In genomic region chr3:41681479-41681878, GRCh38 we compare ENCODE assay signal across 8 cellular contexts.
A peak's percentile ranks its signal among the peaks of the same experiment; 100 is the strongest.
DNase-seq lines count a peak whose midpoint lies in the region; ATAC-seq and TF ChIP-seq lines count a peak whose summit lies in the region.

No MANE protein-coding gene starts in this region.

- H3K4me3 ChIP-seq in SJSA1 (no peak overlapping the region), thyroid gland (replicated peaks in 1 of 3) (no peak overlapping the region), ovary (no peak overlapping the region)

- H3K36me3 ChIP-seq in SJSA1 (no peaks in the 10 kb centered on the region), thyroid gland (no peaks in the 10 kb centered on the region), ovary (no peaks in the 10 kb centered on the region)

- H3K27ac ChIP-seq in SJSA1 (peak overlapping the region; percentile 96), thyroid gland (no peak overlapping the region), ovary (no peak overlapping the region)

- H3K4me1 ChIP-seq in SJSA1 (replicated peaks) (peaks cover 49% of the 10 kb centered on the region), thyroid gland (peaks cover 6 to 26% of the 10 kb centered on the region in 2 donors), ovary (ENCODE audit: insufficient read depth) (peaks cover 1% of the 10 kb centered on the region)

- H3K9me3 ChIP-seq in SJSA1 (replicated peaks), result no peaks in the 10 kb centered on the region
- H3K9me3 ChIP-seq in thyroid gland, result no peaks in the 10 kb centered on the region
- no peaks in the 10 kb centered on the region for H3K9me3 ChIP-seq in ovary

- H3K27me3 ChIP-seq in SJSA1 (replicated peaks), result no peaks in the 10 kb centered on the region
- no peaks in the 10 kb centered on the region for H3K27me3 ChIP-seq in thyroid gland
- H3K27me3 ChIP-seq in ovary, result no peaks in the 10 kb centered on the region

- DNase-seq in HS-27A (ENCODE audit: low read depth) (peak; percentile 89), SJSA1 (ENCODE audit: low read depth in 1 of 2, low spot score in 2 of 2) (peak; percentile 75 to 92), glomerular visceral epithelial cell (ENCODE audit: extremely low spot score) (peak; percentile 95), thyroid gland (peak; percentile 14 to 21), activated gamma-delta T cell (lab: John Stamatoyannopoulos, UW) (no peak), ovary (no peak), NOMO-1 treated with dmso at 0.1 percent for 144 hours (lab: John Stamatoyannopoulos, UW; ENCODE audit: unreplicated experiment) (no peak)

- no peak for TF ChIP-seq CTCF in thyroid gland (IDR thresholded peaks at IDR 0.05)
- no peak for TF ChIP-seq CTCF in ovary (IDR thresholded peaks at IDR 0.05)

- no peak for TF ChIP-seq POLR2A in thyroid gland (IDR thresholded peaks at IDR 0.05)
- TF ChIP-seq POLR2A in ovary (IDR thresholded peaks at IDR 0.05), result no peak

- WGBS in thyroid gland, 2 donors, result 30 to 37% methylated on average over 3 of the region's 3 CpGs
- WGBS in ovary, 3 donors, result 11 to 34% (median 20%) methylated on average over 3 of the region's 3 CpGs

- intact Hi-C loops in thyroid gland (cut with DNase I) (no loop called here), ovary (cut with DNase I) (no loop called here)

- no peak for ATAC-seq in HG03460 (IDR thresholded peaks at IDR 0.05; ENCODE audit: unreplicated experiment)

- no peak for TF ChIP-seq EP300 in ovary (IDR thresholded peaks at IDR 0.05)

Comparison
In these comparisons a context has a peak if more than half of its experiments do, and no peak if none do; other contexts are left out.
1. DNase-seq: peak in HS-27A (single experiment), SJSA1 (2 of 2), glomerular visceral epithelial cell (single experiment) and thyroid gland (2 of 2); none in activated gamma-delta T cell (single experiment), ovary (0 of 5) and NOMO-1 treated with dmso at 0.1 percent for 144 hours (single experiment).